Comparison of ENCODE assay signal across 22 cellular contexts in genomic region chr5:1136814-1137213, GRCh38. TPM values are rescaled to one million over a fixed set of nuclear protein-coding genes. Genes with fewer than 3 reads are reported as not detected.
DNase-seq lines count a peak whose midpoint lies in the region; ATAC-seq, FAIRE-seq and TF ChIP-seq lines count a peak whose summit lies in the region.
"Had no signal": no experiment of that assay in that cellular context is flagged by ENCODE, and none has a peak within 500 bp of the region (broad histone marks: within the 10 kb centered on the region; RNA-seq: fewer than 3 reads in every experiment).

No MANE protein-coding gene starts in this region.

- H3K9me3 Mint-ChIP-seq in T-helper 2 cell treated with Interferon-gamma antibody and Interleukin-4, amounts not matched to agents 5 μg/mL and 100 μg/mL, for 36 hours, result no peaks in the 10 kb centered on the region
- no peaks in the 10 kb centered on the region for H3K9me3 Mint-ChIP-seq in astrocyte (ENCODE audit: unreplicated experiment)
- H3K9me3 Mint-ChIP-seq in naive B cell, result no peaks in the 10 kb centered on the region

- H3K4me1 ChIP-seq in astrocyte (ENCODE audit: insufficient read depth, low read length) (no peaks in the 10 kb centered on the region), suprapubic skin (peaks cover 35% of the 10 kb centered on the region)

- H3K27ac Mint-ChIP-seq in T-helper 2 cell treated with Interferon-gamma antibody and Interleukin-4, amounts not matched to agents 5 μg/mL and 100 μg/mL, for 36 hours, result peak overlapping the region; percentile 58
- H3K27ac Mint-ChIP-seq in astrocyte (ENCODE audit: unreplicated experiment) (peak overlapping the region; percentile 77), naive B cell (peak overlapping the region in 4 of 6 donors; percentile 18 to 85 (median 79))

- no peaks in the 10 kb centered on the region for H3K36me3 Mint-ChIP-seq in T-helper 2 cell treated with Interferon-gamma antibody and Interleukin-4, amounts not matched to agents 5 μg/mL and 100 μg/mL, for 36 hours (ENCODE audit: low read depth)
- no peaks in the 10 kb centered on the region for H3K36me3 Mint-ChIP-seq in astrocyte (ENCODE audit: low read depth, unreplicated experiment)
- H3K36me3 Mint-ChIP-seq in naive B cell, result no peaks in the 10 kb centered on the region
- H3K36me3 Mint-ChIP-seq: CD4-positive, CD25-positive, alpha-beta regulatory T cell had no signal

- no peak overlapping the region for H3K27ac ChIP-seq in astrocyte (ENCODE audit: low read depth, low read length)
- no peak overlapping the region for H3K27ac ChIP-seq in suprapubic skin
- H3K27ac ChIP-seq: 22Rv1 had no signal

- H3K27me3 Mint-ChIP-seq in T-helper 2 cell treated with Interferon-gamma antibody and Interleukin-4, amounts not matched to agents 5 μg/mL and 100 μg/mL, for 36 hours (ENCODE audit: low read depth), result peaks cover 5% of the 10 kb centered on the region
- H3K27me3 Mint-ChIP-seq in astrocyte (ENCODE audit: low read depth, unreplicated experiment), result peaks cover 39% of the 10 kb centered on the region
- peaks cover 7 to 12% (median 11%) of the 10 kb centered on the region in 3 donors for H3K27me3 Mint-ChIP-seq in naive B cell

- peaks cover 10% of the 10 kb centered on the region for H3K4me1 Mint-ChIP-seq in T-helper 2 cell treated with Interferon-gamma antibody and Interleukin-4, amounts not matched to agents 5 μg/mL and 100 μg/mL, for 36 hours (ENCODE audit: low read depth)
- H3K4me1 Mint-ChIP-seq in astrocyte (ENCODE audit: low read depth, unreplicated experiment) (no peaks in the 10 kb centered on the region), naive B cell (peaks cover 29 to 39% (median 35%) of the 10 kb centered on the region in 3 donors)

- no peak overlapping the region for H3K4me3 Mint-ChIP-seq in T-helper 2 cell treated with Interferon-gamma antibody and Interleukin-4, amounts not matched to agents 5 μg/mL and 100 μg/mL, for 36 hours
- H3K4me3 Mint-ChIP-seq in astrocyte (ENCODE audit: unreplicated experiment) (no peak overlapping the region), naive B cell (peak overlapping the region in 1 of 8 donors; percentile 23)
- H3K4me3 Mint-ChIP-seq: CD4-positive, CD25-positive, alpha-beta regulatory T cell had no signal

- no peak overlapping the region for H3K9ac ChIP-seq in astrocyte (ENCODE audit: low read length)

- no peak overlapping the region for H2AFZ ChIP-seq in astrocyte (ENCODE audit: low read depth, low read length)

- TF ChIP-seq CTCF in astrocyte (IDR thresholded peaks at IDR 0.05; ENCODE audit: insufficient read depth, low read depth, low read length) (no peak), suprapubic skin (IDR thresholded peaks at IDR 0.05) (no peak)

- DNase-seq in T-helper 2 cell treated with Interferon-gamma antibody and Interleukin-4, amounts not matched to agents 5 μg/mL and 100 μg/mL, for 36 hours (ENCODE audit: low spot score), result no peak
- DNase-seq in T-helper 2 cell (no peak), astrocyte (ENCODE audit: low read depth) (no peak), naive B cell (no peak), suprapubic skin (ENCODE audit: low spot score in 2 of 2) (no peak), NCI-H345 treated with DMSO at 0.1 percent for 48 hours (lab: John Stamatoyannopoulos, UW; ENCODE audit: unreplicated experiment) (no peak), Right ventricle myocardium inferior (ENCODE audit: missing footprints) (no peak)
- DNase-seq: Caco-2; CD4-positive, CD25-positive, alpha-beta regulatory T cell; DMS153; GDM1; GOT3; IMR-90; NCI-H1417; NCI-H187; NCI-H2107; NCI-H524; NCI-H82; RPMI8226 had no signal

- no peaks in the 10 kb centered on the region for H4K20me1 ChIP-seq in astrocyte (ENCODE audit: insufficient read depth, low read length)

- peaks cover 6% of the 10 kb centered on the region for H3K9me3 ChIP-seq in astrocyte (ENCODE audit: insufficient read depth, low read depth, low read length)
- H3K9me3 ChIP-seq in suprapubic skin, result no peaks in the 10 kb centered on the region
- H3K9me3 ChIP-seq: Caco-2 had no signal

- 54% methylated on average over 5 of the region's 8 CpGs for WGBS in suprapubic skin

- intact Hi-C loops in Right ventricle myocardium inferior (cut with DNase I), result no loop called here

- no peak for TF ChIP-seq EP300 in suprapubic skin (IDR thresholded peaks at IDR 0.05)

- H3K27me3 ChIP-seq in astrocyte (ENCODE audit: insufficient read depth, low read length), result peaks cover 7% of the 10 kb centered on the region
- peaks cover 10% of the 10 kb centered on the region for H3K27me3 ChIP-seq in suprapubic skin

- no peak overlapping the region for H3K4me2 ChIP-seq in astrocyte (ENCODE audit: low read length)

- no peak for FAIRE-seq in astrocyte (lab: Jason Lieb, UNC)
- FAIRE-seq: GM19239 had no signal

- H3K4me3 ChIP-seq in astrocyte (ENCODE audit: insufficient read depth, low read depth, low read length) (no peak overlapping the region), suprapubic skin (peak overlapping the region; percentile 27)

- H3K36me3 ChIP-seq in astrocyte (ENCODE audit: insufficient read depth, low read length), result no peaks in the 10 kb centered on the region
- H3K36me3 ChIP-seq in suprapubic skin, result no peaks in the 10 kb centered on the region

- no peak for ATAC-seq in naive B cell (ENCODE audit: low read depth in 2 of 2)
- no peak for ATAC-seq in Right ventricle myocardium inferior
- ATAC-seq in HG02970 (IDR thresholded peaks at IDR 0.05; ENCODE audit: low FRiP score, unreplicated experiment), result no peak

- H3K79me2 ChIP-seq in astrocyte (ENCODE audit: insufficient read depth, low read length), result no peaks in the 10 kb centered on the region

- TF ChIP-seq POLR2A in suprapubic skin (IDR thresholded peaks at IDR 0.05), result no peak

RNA-seq across cellular contexts. Expression of gene SLC12A7, which starts 25.0 kb away (rescaled TPM):
- total RNA-seq in astrocyte (28.6 and 30.5 TPM in 2 replicates), suprapubic skin (10 to 100 TPM in 3 of 4 donors, 1 to 10 TPM in 1; 8.6 to 29.0 (median 21.5) TPM), Right ventricle myocardium inferior (179 TPM)
- 10 to 100 TPM in 1 of 6 donors, 1 to 10 TPM in 5; 1.9 to 15.6 (median 5.8) TPM for polyA plus RNA-seq in naive B cell (ENCODE audit: low read depth in 6 of 6)
